In the genomic region with DNA sequence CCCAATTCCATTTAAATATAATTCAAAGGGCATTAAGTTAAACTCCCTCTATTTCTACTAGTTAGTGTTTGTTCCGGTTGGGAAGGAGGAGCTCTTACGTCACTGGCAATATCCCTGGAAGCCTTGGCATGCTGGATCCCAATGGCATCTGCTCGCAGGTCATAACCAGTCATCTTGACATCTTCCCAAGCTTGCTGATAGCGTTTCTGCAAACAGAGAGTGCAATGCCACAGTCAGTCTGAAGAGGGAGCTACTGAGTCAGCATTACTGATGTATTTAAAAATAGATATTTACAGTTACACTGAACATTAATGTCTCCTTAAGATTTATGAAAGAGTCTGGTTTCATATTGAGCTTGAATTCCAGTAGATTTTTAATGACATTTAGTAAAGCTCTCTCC, we compare ENCODE assay signal across 8 cellular contexts.
DNase-seq lines count a peak whose midpoint lies in the region; ATAC-seq, FAIRE-seq and TF ChIP-seq lines count a peak whose summit lies in the region.
"Not testable (repeated sequence)": the region's sequence is repeated elsewhere in the genome, so short reads cannot be mapped to it uniquely, and the experiment has no call there.

No MANE protein-coding gene starts in this region.

- not testable (repeated sequence) for H3K27ac Mint-ChIP-seq in central memory CD8-positive, alpha-beta T cell (ENCODE audit: low read depth); natural killer cell

- H3K4me2 ChIP-seq in A549, result not testable (repeated sequence)

- CTCF ChIA-PET in A549 (lab: Yijun Ruan, JAX), result not testable (repeated sequence)

- H3K27me3 Mint-ChIP-seq in central memory CD8-positive, alpha-beta T cell; natural killer cell (ENCODE audit: low read depth in 2 of 2): not testable (repeated sequence)

- not testable (repeated sequence) for H3K9me3 Mint-ChIP-seq in central memory CD8-positive, alpha-beta T cell; natural killer cell

- no CpG with 5 or more reads among the region's 4 CpGs for WGBS in A549 (ENCODE audit: missing lambda C conversion rate)

- TF ChIP-seq CTCF in A549 (IDR thresholded peaks at IDR 0.05); natural killer cell (IDR thresholded peaks at IDR 0.05): not testable (repeated sequence)

- ATAC-seq in A549 (peak; percentile 73 to 81), GM18868 (IDR thresholded peaks at IDR 0.05; ENCODE audit: unreplicated experiment) (peak; percentile 67), GM21825 (IDR thresholded peaks at IDR 0.05; ENCODE audit: unreplicated experiment) (peak; percentile 63), HG03159 (IDR thresholded peaks at IDR 0.05; ENCODE audit: unreplicated experiment) (peak; percentile 70), SK-N-SH treated with all-trans-retinoic acid at 6 μM for 48 hours (peak; percentile 62), left lobe of liver (peak; percentile 76), natural killer cell (peak; percentile 79 to 86 (median 85))
- peak; percentile 64 for ATAC-seq in central memory CD8-positive, alpha-beta T cell (replicated peaks; ENCODE audit: extremely low read depth, poor library complexity, severe bottlenecking)

- not testable (repeated sequence) for H3K9me3 ChIP-seq in A549

- DNase-seq in A549 (ENCODE audit: low read depth in 1 of 2, low spot score in 1 of 2); central memory CD8-positive, alpha-beta T cell (ENCODE audit: low spot score in 2 of 2); left lobe of liver (ENCODE audit: low spot score); natural killer cell: not testable (repeated sequence)

- not testable (repeated sequence) for H3K27ac ChIP-seq in A549

- H3K4me3 Mint-ChIP-seq in central memory CD8-positive, alpha-beta T cell; natural killer cell: not testable (repeated sequence)

- not testable (repeated sequence) for H3K36me3 Mint-ChIP-seq in central memory CD8-positive, alpha-beta T cell (ENCODE audit: insufficient read depth); natural killer cell

- not testable (repeated sequence) for TF ChIP-seq RAD21 in A549 (conservative IDR thresholded peaks at IDR 0.05 in 1 of 2, IDR thresholded peaks at IDR 0.05 in 1 of 2)

- TF ChIP-seq EP300 in A549 (IDR thresholded peaks at IDR 0.05), result not testable (repeated sequence)

- intact Hi-C loops in natural killer cell (cut with micrococcal nuclease), result not testable (repeated sequence)

- H3K4me1 Mint-ChIP-seq in central memory CD8-positive, alpha-beta T cell; natural killer cell: not testable (repeated sequence)

- not testable (repeated sequence) for FAIRE-seq in A549 (lab: Jason Lieb, UNC)

- TF ChIP-seq POLR2A in A549 (IDR thresholded peaks at IDR 0.05; ENCODE audit: low read length), result not testable (repeated sequence)

- POLR2A ChIA-PET in A549 (lab: Yijun Ruan, JAX), result not testable (repeated sequence)

- H3K4me1 ChIP-seq in A549, result not testable (repeated sequence)

- not testable (repeated sequence) for H3K4me3 ChIP-seq in A549
